In genomic region chr12:54280401-54281260, GRCh38 we compare ENCODE assay signal across 1 cellular context.
A peak's percentile ranks its signal among the peaks of the same experiment; 100 is the strongest.
TF ChIP-seq lines count a peak whose summit lies in the region.

HNRNPA1 (plus strand) TSS chr12:54280726; CDS start chr12:54280808, 82 bp downstream.

TF ChIP-seq in H1, 55 proteins besides CTCF, POLR2A, EP300 and RAD21 (continued from another document):
- TF ChIP-seq E2F6 (IDR thresholded peaks at IDR 0.05) = no peak
- TF ChIP-seq SIX5 (IDR thresholded peaks at IDR 0.05; ENCODE audit: low read depth, low read length) = no peak
- no peak for TF ChIP-seq SIRT6 (IDR thresholded peaks at IDR 0.05; ENCODE audit: low read length)
- TF ChIP-seq NANOG (IDR thresholded peaks at IDR 0.05; ENCODE audit: insufficient read depth, low read depth, low read length, poor library complexity, severe bottlenecking) = peak; percentile 47
- TF ChIP-seq GTF2F1 (IDR thresholded peaks at IDR 0.05; ENCODE audit: borderline replicate concordance, low read depth, low read length) = peak; percentile 98
- no peak for TF ChIP-seq KDM4A (IDR thresholded peaks at IDR 0.05; ENCODE audit: low read depth, low read length, severe bottlenecking)
- peak; percentile 99 for TF ChIP-seq SP1 (IDR thresholded peaks at IDR 0.05; ENCODE audit: low read depth, low read length)
- TF ChIP-seq CHD1 (IDR thresholded peaks at IDR 0.05; ENCODE audit: low read depth, low read length) = peak; percentile 70
- TF ChIP-seq JUN (IDR thresholded peaks at IDR 0.05; ENCODE audit: low read depth, low read length) = no peak
- no peak for TF ChIP-seq BACH1 (IDR thresholded peaks at IDR 0.05; ENCODE audit: low read length)
- TF ChIP-seq SAP30 (IDR thresholded peaks at IDR 0.05; ENCODE audit: insufficient read depth, insufficient replicate concordance, low read length) = no peak
- TF ChIP-seq SUZ12 (IDR thresholded peaks at IDR 0.05; ENCODE audit: low read length) = no peak
- peak; percentile 36 for TF ChIP-seq SP4 (IDR thresholded peaks at IDR 0.05; ENCODE audit: low read length)
- TF ChIP-seq TBP (IDR thresholded peaks at IDR 0.05; ENCODE audit: low read depth, low read length) = peak; percentile 98
- no peak for TF ChIP-seq SRF (IDR thresholded peaks at IDR 0.05; ENCODE audit: low read depth, low read length)
- TF ChIP-seq MAX (IDR thresholded peaks at IDR 0.05) = peak; percentile 93
- TF ChIP-seq HDAC6 (IDR thresholded peaks at IDR 0.05; ENCODE audit: low read depth, low read length) = no peak
- TF ChIP-seq RFX5 (IDR thresholded peaks at IDR 0.05; ENCODE audit: borderline replicate concordance, low read depth, low read length) = no peak
- no peak for TF ChIP-seq FOSL1 (IDR thresholded peaks at IDR 0.05; ENCODE audit: insufficient read depth, low read depth, low read length)
- no peak for TF ChIP-seq EZH2 (IDR thresholded peaks at IDR 0.05; ENCODE audit: low read depth, low read length, severe bottlenecking)
- peak; percentile 87 for TF ChIP-seq CREB1 (IDR thresholded peaks at IDR 0.05)
- TF ChIP-seq KDM1A (IDR thresholded peaks at IDR 0.05; ENCODE audit: borderline replicate concordance, low read length) = no peak
- TF ChIP-seq TEAD4 (IDR thresholded peaks at IDR 0.05; ENCODE audit: low read depth, low read length) = no peak
- peak; percentile 92 for TF ChIP-seq PHF8 (conservative IDR thresholded peaks at IDR 0.05; ENCODE audit: low read depth, low read length)
- no peak for TF ChIP-seq RBBP5 (IDR thresholded peaks at IDR 0.05; ENCODE audit: borderline replicate concordance, low read depth, low read length)
- no peak for TF ChIP-seq ATF3 (IDR thresholded peaks at IDR 0.05; ENCODE audit: insufficient read depth, low read depth, low read length)
- TF ChIP-seq TCF12 (IDR thresholded peaks at IDR 0.05; ENCODE audit: low read depth, low read length) = no peak
- no peak for TF ChIP-seq BCL11A (IDR thresholded peaks at IDR 0.05; ENCODE audit: low read depth in 2 of 2, low read length in 2 of 2)
- TF ChIP-seq CBX5 (IDR thresholded peaks at IDR 0.05; ENCODE audit: low read depth, low read length) = no peak
- TF ChIP-seq SIN3A (conservative IDR thresholded peaks at IDR 0.05 in 1 of 2, IDR thresholded peaks at IDR 0.05 in 1 of 2; ENCODE audit: low read depth in 1 of 2, low read length in 2 of 2) = 0 out of 4 replicates have a peak, but pooled peaks of 1 of the 2 experiments have one; percentile 32
- TF ChIP-seq SP2 (IDR thresholded peaks at IDR 0.05; ENCODE audit: low read length) = peak; percentile 88
- TF ChIP-seq TAF1 (IDR thresholded peaks at IDR 0.05; ENCODE audit: low read depth, low read length) = peak; percentile 100
- TF ChIP-seq RNF2 (IDR thresholded peaks at IDR 0.05; ENCODE audit: borderline replicate concordance, low read depth, low read length, missing control alignments, poor library complexity, severe bottlenecking) = no peak
- TF ChIP-seq CHD7 (IDR thresholded peaks at IDR 0.05; ENCODE audit: insufficient replicate concordance, low read length) = no peak
- no peak for TF ChIP-seq MAFK (IDR thresholded peaks at IDR 0.05; ENCODE audit: low read depth, low read length)
- TF ChIP-seq JUND (IDR thresholded peaks at IDR 0.05; ENCODE audit: low read length) = 0 out of 2 replicates have a peak, but pooled peaks have one; percentile 3
- no peak for TF ChIP-seq CTBP2 (IDR thresholded peaks at IDR 0.05; ENCODE audit: borderline replicate concordance, insufficient read depth, insufficient read length, low read length)
- no peak for TF ChIP-seq CBX8 (IDR thresholded peaks at IDR 0.05; ENCODE audit: borderline replicate concordance, low read depth, low read length)
- no peak for TF ChIP-seq EGR1 (IDR thresholded peaks at IDR 0.05; ENCODE audit: borderline replicate concordance, low read depth, low read length)
- peak; percentile 98 for TF ChIP-seq TAF7 (optimal IDR thresholded peaks at IDR 0.05; ENCODE audit: borderline replicate concordance, low read depth, low read length)
- TF ChIP-seq KDM5A (IDR thresholded peaks at IDR 0.05; ENCODE audit: low read length) = no peak
- peak; percentile 94 for TF ChIP-seq YY1 (IDR thresholded peaks at IDR 0.05; ENCODE audit: low read depth, low read length)
- no peak for TF ChIP-seq GABPA (IDR thresholded peaks at IDR 0.05; ENCODE audit: borderline replicate concordance, insufficient read depth, low read length)
